ENCODE assay signal across 10 cellular contexts in the genomic region with DNA sequence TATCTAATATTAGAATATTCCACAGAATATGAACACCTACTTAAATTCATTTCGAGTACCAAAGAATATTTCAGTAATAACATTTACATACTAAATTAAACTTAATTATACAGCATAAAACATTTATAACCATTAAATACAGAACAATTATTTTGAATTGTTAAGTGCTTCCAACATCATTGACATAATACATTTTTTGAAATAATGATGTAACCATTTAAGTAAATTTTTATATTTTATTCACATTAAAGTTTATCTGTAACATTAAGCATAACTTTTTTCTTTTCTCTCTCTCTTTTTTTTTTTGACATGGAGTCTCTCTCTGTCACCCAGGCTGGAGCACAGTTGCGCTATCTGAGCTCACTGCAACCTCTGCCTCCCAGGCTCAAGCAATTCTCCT. TPM values are rescaled to one million over a fixed set of nuclear protein-coding genes. Genes with fewer than 3 reads are reported as not detected.
"Had no signal": no experiment of that assay in that cellular context is flagged by ENCODE, and none has a peak within 500 bp of the region (broad histone marks: within the 10 kb centered on the region; RNA-seq: fewer than 3 reads in every experiment).

No MANE protein-coding gene starts in this region.

- H3K27ac ChIP-seq: KMS-11 had no signal

- ATAC-seq: GM23338 had no signal

- FAIRE-seq: H1, H54, HTR-8/SVneo had no signal

- DNase-seq: H9, HCEC 1CT, HFFc6, KBM-7 had no signal

- H3K4me3 ChIP-seq: GM23338 had no signal

RNA-seq across cellular contexts. Expression of gene FUT9, which starts 44.5 kb away (rescaled TPM):
- total RNA-seq: HFFc6, HT-29 had no signal
